In the genomic region with DNA sequence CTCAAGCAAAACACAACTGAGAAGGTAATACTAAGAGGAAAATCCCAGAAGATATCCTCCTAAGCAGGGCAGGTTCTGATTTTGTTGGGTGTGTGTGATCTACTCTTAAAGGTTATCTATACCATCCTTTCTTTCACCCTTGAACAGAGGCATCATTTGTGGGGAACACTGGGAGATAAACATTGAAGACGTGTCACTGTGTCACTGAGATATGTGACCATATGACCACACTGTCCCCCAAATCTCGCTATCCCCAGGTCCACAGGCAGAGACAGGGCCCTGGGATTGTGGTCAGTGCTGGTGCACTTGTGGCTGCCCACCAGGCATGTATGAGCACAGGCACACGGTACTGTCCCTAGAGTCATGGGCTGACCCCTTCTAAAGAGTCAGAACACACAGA, we compare ENCODE assay signal across 36 cellular contexts. TPM values are rescaled to one million over a fixed set of nuclear protein-coding genes. Genes with fewer than 3 reads are reported as not detected.
"Had no signal": no experiment of that assay in that cellular context is flagged by ENCODE, and none has a peak within 500 bp of the region (broad histone marks: within the 10 kb centered on the region; RNA-seq: fewer than 3 reads in every experiment).

No MANE protein-coding gene starts in this region.

- ATAC-seq: activated naive CD8-positive, alpha-beta T cell treated with anti-CD3 and anti-CD28 coated beads, Interleukin-2, amount 50 U/mL, for 24 hours; activated T-cell treated with anti-CD3 and anti-CD28 coated beads, Interleukin-2, amount 50 U/mL, for 72 hours; body of pancreas; effector memory CD8-positive, alpha-beta T cell; foreskin keratinocyte; gastrocnemius medialis; heart right ventricle; T-cell; WTC11 had no signal

- H3K4me3 ChIP-seq: adrenal gland, body of pancreas, esophagus muscularis mucosa, gastrocnemius medialis, heart right ventricle had no signal

- H3K27ac ChIP-seq: adrenal gland, body of pancreas, esophagus muscularis mucosa, foreskin keratinocyte, gastrocnemius medialis, heart right ventricle, VCaP had no signal

- DNase-seq: activated CD4-positive, alpha-beta memory T cell treated with anti-CD3 and anti-CD28 coated beads, Interleukin-2, amount 10 ng/mL, durations not matched to agents 7 days and 5 days; activated CD4-positive, alpha-beta T cell treated with anti-CD3 and anti-CD28 coated beads for 1 hour; activated CD4-positive, alpha-beta T cell treated with anti-CD3 and anti-CD28 coated beads for 4 hours; activated CD4-positive, alpha-beta T cell treated with anti-CD3 and anti-CD28 coated beads, Interleukin-2, amount 10 ng/mL, durations not matched to agents 7 days and 5 days; activated CD4-positive, alpha-beta T cell treated with anti-CD3 and anti-CD28 coated beads, Interleukin-2, amount 50 U/mL, for 4 hours; activated CD8-positive, alpha-beta memory T cell treated with anti-CD3 and anti-CD28 coated beads, Interleukin-2, amount 50 U/mL, for 48 hours; activated gamma-delta T cell; activated naive CD4-positive, alpha-beta T cell treated with anti-CD3 and anti-CD28 coated beads for 36 hours; activated naive CD8-positive, alpha-beta T cell treated with anti-CD3 and anti-CD28 coated beads for 36 hours; activated naive CD8-positive, alpha-beta T cell treated with anti-CD3 and anti-CD28 coated beads, Interleukin-2, amount 50 U/mL, for 24 hours; activated T-cell treated with anti-CD3 and anti-CD28 coated beads for 4 hours; activated T-cell treated with anti-CD3 and anti-CD28 coated beads, Interleukin-2, amount 50 U/mL, for 24 hours; activated T-cell treated with anti-CD3 and anti-CD28 coated beads, Interleukin-2, amount 50 U/mL, for 72 hours; adrenal gland; amygdala; aorta; body of pancreas; caudate nucleus; cortex of kidney; effector CD4-positive, alpha-beta T cell; effector memory CD8-positive, alpha-beta T cell; foreskin keratinocyte; gastrocnemius medialis; heart right ventricle; SW 1271; T-cell; T1000 had no signal

- H3K27ac Mint-ChIP-seq: activated CD4-positive, alpha-beta memory T cell treated with anti-CD3 and anti-CD28 coated beads, Interleukin-2, amount 10 ng/mL, durations not matched to agents 7 days and 5 days; activated CD4-positive, alpha-beta T cell treated with anti-CD3 and anti-CD28 coated beads, Interleukin-2, amount 10 ng/mL, durations not matched to agents 7 days and 5 days; activated naive CD4-positive, alpha-beta T cell treated with anti-CD3 and anti-CD28 coated beads for 36 hours; activated naive CD4-positive, alpha-beta T cell treated with anti-CD3 and anti-CD28 coated beads, Interleukin-2, amount 50 U/mL, for 24 hours; activated naive CD8-positive, alpha-beta T cell treated with anti-CD3 and anti-CD28 coated beads for 36 hours; activated naive CD8-positive, alpha-beta T cell treated with anti-CD3 and anti-CD28 coated beads, Interleukin-2, amount 50 U/mL, for 24 hours; activated T-cell treated with anti-CD3 and anti-CD28 coated beads, Interleukin-2, amount 50 U/mL, for 24 hours; activated T-cell treated with anti-CD3 and anti-CD28 coated beads, Interleukin-2, amount 50 U/mL, for 72 hours; effector memory CD8-positive, alpha-beta T cell; T-cell; T-helper 1 cell treated with Interleukin-12 subunit alpha and Interleukin-12 subunit beta and Interleukin-4 antibody, amounts not matched to agents 30 μg/mL and 1 μg/mL, for 36 hours; T-helper 2 cell treated with Interferon-gamma antibody and Interleukin-4, amounts not matched to agents 5 μg/mL and 100 μg/mL, for 36 hours; WTC11 had no signal

- H3K27me3 ChIP-seq: body of pancreas, foreskin keratinocyte, gastrocnemius medialis had no signal

- H3K36me3 Mint-ChIP-seq: activated naive CD4-positive, alpha-beta T cell treated with anti-CD3 and anti-CD28 coated beads, Interleukin-2, amount 50 U/mL, for 24 hours; activated naive CD8-positive, alpha-beta T cell treated with anti-CD3 and anti-CD28 coated beads for 36 hours; T-cell; WTC11 had no signal

- H3K4me1 Mint-ChIP-seq: activated CD4-positive, alpha-beta memory T cell treated with anti-CD3 and anti-CD28 coated beads, Interleukin-2, amount 10 ng/mL, durations not matched to agents 7 days and 5 days; activated CD4-positive, alpha-beta T cell treated with anti-CD3 and anti-CD28 coated beads, Interleukin-2, amount 10 ng/mL, durations not matched to agents 7 days and 5 days; activated naive CD4-positive, alpha-beta T cell treated with anti-CD3 and anti-CD28 coated beads, Interleukin-2, amount 50 U/mL, for 24 hours; activated naive CD8-positive, alpha-beta T cell treated with anti-CD3 and anti-CD28 coated beads for 36 hours; activated naive CD8-positive, alpha-beta T cell treated with anti-CD3 and anti-CD28 coated beads, Interleukin-2, amount 50 U/mL, for 24 hours; WTC11 had no signal

- H3K4me1 ChIP-seq: adrenal gland, body of pancreas, foreskin keratinocyte, gastrocnemius medialis, heart right ventricle had no signal

- H3K4me3 Mint-ChIP-seq: activated CD4-positive, alpha-beta memory T cell treated with anti-CD3 and anti-CD28 coated beads, Interleukin-2, amount 10 ng/mL, durations not matched to agents 7 days and 5 days; activated CD4-positive, alpha-beta T cell treated with anti-CD3 and anti-CD28 coated beads, Interleukin-2, amount 10 ng/mL, durations not matched to agents 7 days and 5 days; activated naive CD4-positive, alpha-beta T cell treated with anti-CD3 and anti-CD28 coated beads for 36 hours; activated naive CD4-positive, alpha-beta T cell treated with anti-CD3 and anti-CD28 coated beads, Interleukin-2, amount 50 U/mL, for 24 hours; activated naive CD8-positive, alpha-beta T cell treated with anti-CD3 and anti-CD28 coated beads for 36 hours; activated naive CD8-positive, alpha-beta T cell treated with anti-CD3 and anti-CD28 coated beads, Interleukin-2, amount 50 U/mL, for 24 hours; activated T-cell treated with anti-CD3 and anti-CD28 coated beads, Interleukin-2, amount 50 U/mL, for 24 hours; activated T-cell treated with anti-CD3 and anti-CD28 coated beads, Interleukin-2, amount 50 U/mL, for 72 hours; effector memory CD8-positive, alpha-beta T cell; T-cell; T-helper 1 cell treated with Interleukin-12 subunit alpha and Interleukin-12 subunit beta and Interleukin-4 antibody, amounts not matched to agents 30 μg/mL and 1 μg/mL, for 36 hours; T-helper 2 cell treated with Interferon-gamma antibody and Interleukin-4, amounts not matched to agents 5 μg/mL and 100 μg/mL, for 36 hours; WTC11 had no signal

- H3K9me3 ChIP-seq: adrenal gland, body of pancreas, esophagus muscularis mucosa, gastrocnemius medialis, heart right ventricle had no signal

- H3K36me3 ChIP-seq: adrenal gland, esophagus muscularis mucosa, gastrocnemius medialis, heart right ventricle had no signal

RNA-seq across cellular contexts. Expression of gene TECTB, which starts 30.0 kb away (rescaled TPM):
- total RNA-seq: activated CD4-positive, alpha-beta memory T cell treated with anti-CD3 and anti-CD28 coated beads, Interleukin-2, amount 10 ng/mL, durations not matched to agents 7 days and 5 days; activated CD4-positive, alpha-beta T cell treated with anti-CD3 and anti-CD28 coated beads, Interleukin-2, amount 10 ng/mL, durations not matched to agents 7 days and 5 days; activated naive CD4-positive, alpha-beta T cell treated with anti-CD3 and anti-CD28 coated beads for 36 hours; activated naive CD8-positive, alpha-beta T cell treated with anti-CD3 and anti-CD28 coated beads for 36 hours; activated T-cell treated with anti-CD3 and anti-CD28 coated beads, Interleukin-2, amount 50 U/mL, for 72 hours; adrenal gland; aorta; body of pancreas; chondrocyte; dermis blood vessel endothelial cell; foreskin keratinocyte; gastrocnemius medialis; glomerular endothelial cell; heart right ventricle; T-cell; WTC11 had no signal
- polyA plus RNA-seq: adrenal gland, aorta, foreskin keratinocyte, heart right ventricle had no signal
